ENCODE assay signal across 8 cellular contexts in genomic region chr2:218257390-218257981, GRCh38. TPM values are rescaled to one million over a fixed set of nuclear protein-coding genes. Genes with fewer than 3 reads are reported as not detected.
DNase-seq lines count a peak whose midpoint lies in the region; ATAC-seq and TF ChIP-seq lines count a peak whose summit lies in the region.

No MANE protein-coding gene starts in this region.

- no peaks in the 10 kb centered on the region for H3K4me1 ChIP-seq in endodermal cell (ENCODE audit: control insufficient read depth, insufficient read depth, low read length)

- no peak overlapping the region for H3K27ac ChIP-seq in endodermal cell (ENCODE audit: low read depth, low read length)

- no peaks in the 10 kb centered on the region for H3K27me3 ChIP-seq in endodermal cell (ENCODE audit: control insufficient read depth, insufficient read depth, low read length, poor library complexity, severe bottlenecking)

- CTCF ChIA-PET in GM10248 (lab: Yijun Ruan, JAX), result interaction anchor here (0.7 to 8.3 kb wide), 20 partner anchors 9 to 111 kb away, joined by 3 to 57 read pairs (median 6); partner anchors contain the start of genes AAMP, CXCR1 and PNKD

- POLR2A ChIA-PET in GM10248 (lab: Yijun Ruan, JAX), result interaction anchor here (1.8 kb wide), 1 partner anchor 13 kb away, joined by 5 read pairs; the partner anchor contains the start of genes AAMP and PNKD

- peak overlapping the region; percentile 66 for H3K27ac Mint-ChIP-seq in endodermal cell

- peaks cover 34% of the 10 kb centered on the region for H3K36me3 Mint-ChIP-seq in endodermal cell (ENCODE audit: low read depth)

- ATAC-seq in GM21723 (IDR thresholded peaks at IDR 0.05; ENCODE audit: unreplicated experiment), result peak; percentile 86

- H3K4me3 Mint-ChIP-seq in endodermal cell, result no peak overlapping the region

- H3K27me3 Mint-ChIP-seq in endodermal cell (ENCODE audit: insufficient read depth), result no peaks in the 10 kb centered on the region

- H3K4me1 Mint-ChIP-seq in endodermal cell, result peaks cover 14% of the 10 kb centered on the region

- no peaks in the 10 kb centered on the region for H3K9me3 ChIP-seq in endodermal cell (ENCODE audit: control insufficient read depth, low read length)

- H3K9me3 Mint-ChIP-seq in endodermal cell, result no peaks in the 10 kb centered on the region

- peak; percentile 71 for DNase-seq in GM10248 (ENCODE audit: extremely low spot score)
- peak; percentile 39 for DNase-seq in LHCN-M2 (ENCODE audit: low read depth)
- peak; percentile 72 to 78 for DNase-seq in activated CD4-positive, alpha-beta T cell treated with anti-CD3 and anti-CD28 coated beads, Interleukin-2, amount 50 U/mL, for 48 hours
- peak; percentile 94 for DNase-seq in endodermal cell
- peak; percentile 84 for DNase-seq in pons (ENCODE audit: low spot score)
- DNase-seq in epidermal melanocyte (ENCODE audit: insufficient read length, low spot score), result no peak
- no peak for DNase-seq in retina

- no peak overlapping the region for H3K9ac ChIP-seq in endodermal cell (ENCODE audit: extremely low read depth, low read length, poor library complexity, severe bottlenecking)

- H3K4me3 ChIP-seq in endodermal cell (ENCODE audit: low read length), result no peak overlapping the region

- peaks cover 37% of the 10 kb centered on the region for H3K36me3 ChIP-seq in endodermal cell (ENCODE audit: control insufficient read depth, insufficient read depth, low read length)

- peak; percentile 63 for TF ChIP-seq CTCF in GM10248 (IDR thresholded peaks at IDR 0.05; ENCODE audit: control extremely low read depth, extremely low read depth, low read depth, missing control alignments)
- peak; percentile 83 for TF ChIP-seq CTCF in endodermal cell (conservative IDR thresholded peaks at IDR 0.05)

- WGBS in endodermal cell (ENCODE audit: insufficient coverage in 1 of 2, insufficient read length in 1 of 2), 2 experiments, result 77 to 92% methylated on average over 3 to 8 of the region's 8 CpGs

RNA-seq across cellular contexts. Expression of gene GPBAR1, which starts 3.3 kb away (rescaled TPM):
- total RNA-seq in LHCN-M2 (2014; rRNA removed) (0.06 TPM in 1 of 2 replicates, not detected in the other), endodermal cell (under 1 TPM; 0.18 TPM)
- 0.07 TPM for polyA plus RNA-seq in LHCN-M2 (2012)
- polyA plus RNA-seq in endodermal cell (2013, experiment 1 of 2), result 1.9 TPM
- polyA plus RNA-seq in endodermal cell (2013, experiment 2 of 2), result 1.2 TPM

RNA-seq across cellular contexts. Expression of gene AAMP, which starts 12.5 kb away (rescaled TPM):
- total RNA-seq in LHCN-M2 (2014; rRNA removed) (168 and 170 TPM in 2 replicates), endodermal cell (10 to 100 TPM; 89.2 to 97.2 TPM)
- 96.2 TPM for polyA plus RNA-seq in LHCN-M2 (2012)
- 59.9 TPM for polyA plus RNA-seq in endodermal cell (2013, experiment 1 of 2)
- polyA plus RNA-seq in endodermal cell (2013, experiment 2 of 2), result 54.7 TPM

RNA-seq across cellular contexts. Expression of gene PNKD, which starts 12.8 kb away (rescaled TPM):
- total RNA-seq in LHCN-M2 (2014; rRNA removed) (39.6 and 54.2 TPM in 2 replicates), endodermal cell (10 to 100 TPM; 33.9 to 39.6 TPM)
- 117 TPM for polyA plus RNA-seq in LHCN-M2 (2012)
- 46.6 TPM for polyA plus RNA-seq in endodermal cell (2013, experiment 1 of 2)
- polyA plus RNA-seq in endodermal cell (2013, experiment 2 of 2), result 42.6 TPM

RNA-seq across cellular contexts. Expression of gene TMBIM1, which starts 34.8 kb away (rescaled TPM):
- 148 and 158 TPM in 2 replicates for total RNA-seq in LHCN-M2 (2014; rRNA removed)
- polyA plus RNA-seq in LHCN-M2 (2012), result 192 TPM
- total RNA-seq in endodermal cell, result 10 to 100 TPM; 50.7 to 53.8 TPM
- polyA plus RNA-seq in endodermal cell (2013, experiment 1 of 2), result 22.4 TPM
- polyA plus RNA-seq in endodermal cell (2013, experiment 2 of 2), result 17.2 TPM

RNA-seq across cellular contexts. Expression of gene ARPC2, which starts 40.5 kb away (rescaled TPM):
- total RNA-seq in LHCN-M2 (2014; rRNA removed), result 499 and 526 TPM in 2 replicates
- polyA plus RNA-seq in LHCN-M2 (2012), result 486 TPM
- total RNA-seq in endodermal cell, result 100 to 1,000 TPM; 243 to 247 TPM
- polyA plus RNA-seq in endodermal cell (2013, experiment 1 of 2), result 201 TPM
- 214 TPM for polyA plus RNA-seq in endodermal cell (2013, experiment 2 of 2)

Comparison
In these comparisons a context has a peak if more than half of its experiments do, and no peak if none do; other contexts are left out.
1. DNase-seq: peak in GM10248 (single experiment), LHCN-M2 (single experiment), activated CD4-positive, alpha-beta T cell treated with anti-CD3 and anti-CD28 coated beads, Interleukin-2, amount 50 U/mL, for 48 hours (2 of 2), endodermal cell (single experiment) and pons (single experiment); none in epidermal melanocyte (single experiment) and retina (single experiment).